In genomic region chr22:23762866-23763578, GRCh38 we compare ENCODE assay signal across 9 cellular contexts.
DNase-seq lines count a peak whose midpoint lies in the region; ATAC-seq and TF ChIP-seq lines count a peak whose summit lies in the region.
"Had no signal": no experiment of that assay in that cellular context is flagged by ENCODE, and none has a peak within 500 bp of the region (broad histone marks: within the 10 kb centered on the region; RNA-seq: fewer than 3 reads in every experiment).

Gene C22orf15 (plus strand): TSS chr22:23762990. CDS start chr22:23763307, 317 bp downstream.

- intact Hi-C loops in tibial artery (cut with DNase I; ENCODE audit: low total_unique reads) = no loop called here

- TF ChIP-seq CTCF in WERI-Rb-1 (IDR thresholded peaks at IDR 0.05; ENCODE audit: low read depth, low read length) (no peak), tibial artery (IDR thresholded peaks at IDR 0.05) (no peak)

- H3K4me1 ChIP-seq in tibial artery = peaks cover 0 to 39% (median 33%) of the 10 kb centered on the region in 4 donors

- H3K9me3 ChIP-seq in WERI-Rb-1 (ENCODE audit: severe bottlenecking) (no peaks in the 10 kb centered on the region), tibial artery (no peaks in the 10 kb centered on the region)

- peak; percentile 27 for DNase-seq in activated T-cell treated with anti-CD3 and anti-CD28 coated beads, Interleukin-2, amount 50 U/mL, for 1 hour
- no peak for DNase-seq in activated T-cell treated with anti-CD3 and anti-CD28 coated beads for 4 hours
- DNase-seq in WERI-Rb-1 = peak; percentile 53
- no peak for DNase-seq in tibial artery
- DNase-seq in NCI-H1930 (lab: John Stamatoyannopoulos, UW) = no peak
- DNase-seq in putamen (ENCODE audit: low spot score) = no peak
- DNase-seq: DMS79 had no signal

- H3K36me3 ChIP-seq in WERI-Rb-1 = peaks cover 16% of the 10 kb centered on the region
- H3K36me3 ChIP-seq in tibial artery = peaks cover 0 to 13% (median 0%) of the 10 kb centered on the region in 3 donors

- ATAC-seq in HG03045 (IDR thresholded peaks at IDR 0.05; ENCODE audit: unreplicated experiment) = no peak

- no peaks in the 10 kb centered on the region for H3K27me3 ChIP-seq in WERI-Rb-1 (ENCODE audit: insufficient read depth, low read depth, severe bottlenecking)
- no peaks in the 10 kb centered on the region for H3K27me3 ChIP-seq in tibial artery

- H3K4me3 ChIP-seq in WERI-Rb-1 (ENCODE audit: low read depth, low read length) (no peak within 1 kb of the TSS), iPS-11a (ENCODE audit: low read depth, low read length) (peak within 1 kb of the TSS; percentile 18), tibial artery (peak within 1 kb of the TSS; percentile 22 to 33)

- no peak within 1 kb of the TSS; the same call in 1 of the 2 replicates for H3K27ac ChIP-seq in WERI-Rb-1
- H3K27ac ChIP-seq in tibial artery = peak within 1 kb of the TSS in 1 of 2 donors; percentile 10

Comparison
In these comparisons a context has a peak if more than half of its experiments do, and no peak if none do; other contexts are left out.
1. DNase-seq: peak in activated T-cell treated with anti-CD3 and anti-CD28 coated beads, Interleukin-2, amount 50 U/mL, for 1 hour (single experiment) and WERI-Rb-1 (single experiment); none in activated T-cell treated with anti-CD3 and anti-CD28 coated beads for 4 hours (single experiment), tibial artery (0 of 2), NCI-H1930 (0 of 2) and putamen (single experiment).